ENCODE assay signal across 11 cellular contexts in the genomic region with DNA sequence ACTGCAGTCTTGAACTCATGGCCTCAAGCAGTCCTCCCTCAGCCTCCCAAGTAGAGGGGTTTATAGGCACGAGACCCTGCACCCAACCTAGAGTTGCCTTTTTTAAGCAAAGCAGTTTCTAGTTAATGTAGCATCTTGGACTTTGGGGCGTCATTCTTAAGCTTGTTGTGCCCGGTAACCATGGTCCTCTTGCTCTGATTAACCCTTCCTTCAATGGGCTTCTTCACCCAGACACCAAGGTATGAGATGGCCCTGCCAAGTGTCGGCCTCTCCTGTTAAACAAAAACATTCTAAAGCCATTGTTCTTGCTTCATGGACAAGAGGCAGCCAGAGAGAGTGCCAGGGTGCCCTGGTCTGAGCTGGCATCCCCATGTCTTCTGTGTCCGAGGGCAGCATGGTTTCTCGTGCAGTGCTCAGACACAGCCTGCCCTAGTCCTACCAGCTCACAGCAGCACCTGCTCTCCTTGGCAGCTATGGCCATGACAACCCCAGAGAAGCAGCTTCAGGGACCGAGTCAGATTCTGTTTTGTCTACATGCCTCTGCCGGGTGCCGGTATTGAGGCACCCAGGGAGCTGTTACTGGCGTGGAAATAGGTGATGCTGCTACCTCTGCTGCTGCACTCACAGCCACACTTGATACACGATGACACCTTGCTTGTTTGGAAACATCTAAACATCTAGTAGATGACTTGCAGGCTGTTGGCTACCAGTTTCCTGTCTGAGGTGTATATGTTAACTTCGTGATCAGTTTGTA. TPM values are rescaled to one million over a fixed set of nuclear protein-coding genes. Genes with fewer than 3 reads are reported as not detected.
DNase-seq lines count a peak whose midpoint lies in the region; ATAC-seq and TF ChIP-seq lines count a peak whose summit lies in the region.
"Had no signal": no experiment of that assay in that cellular context is flagged by ENCODE, and none has a peak within 500 bp of the region (broad histone marks: within the 10 kb centered on the region; RNA-seq: fewer than 3 reads in every experiment).

No MANE protein-coding gene starts in this region.

- H3K4me2 ChIP-seq in PC-3 (ENCODE audit: low read length) = peak overlapping the region; percentile 99

- no peak overlapping the region for H3K27ac ChIP-seq in PC-3 (ENCODE audit: low read length)
- H3K27ac ChIP-seq: body of pancreas had no signal

- no peaks in the 10 kb centered on the region for H3K9me2 ChIP-seq in PC-3 (replicated peaks; ENCODE audit: low read length)

- no peaks in the 10 kb centered on the region for H3K27me3 ChIP-seq in PC-3 (ENCODE audit: low read length)
- H3K27me3 ChIP-seq: body of pancreas had no signal

- peak overlapping the region; percentile 99; the same call in 1 of the 2 replicates for H3K4me3 ChIP-seq in PC-3 (ENCODE audit: low read length)
- H3K4me3 ChIP-seq: body of pancreas had no signal

- H3K4me3 Mint-ChIP-seq in stimulated activated naive CD8-positive, alpha-beta T cell treated with anti-CD3 and anti-CD28 coated beads, Interleukin-15, Interleukin-2, amounts not matched to agents 100 ng/mL and 50 ng/mL, for 24 hours = peak overlapping the region; percentile 99
- H3K4me3 Mint-ChIP-seq in effector memory CD8-positive, alpha-beta T cell = peak overlapping the region; percentile 29 to 31
- peak overlapping the region; percentile 61 for H3K4me3 Mint-ChIP-seq in type B pancreatic cell

- H4K20me1 ChIP-seq in PC-3 (ENCODE audit: low read length) = peaks cover 41% of the 10 kb centered on the region

- no peaks in the 10 kb centered on the region for H3K9me3 ChIP-seq in PC-3 (ENCODE audit: low read length)
- H3K9me3 ChIP-seq: body of pancreas had no signal

- no peaks in the 10 kb centered on the region for H3K27me3 Mint-ChIP-seq in stimulated activated naive CD8-positive, alpha-beta T cell treated with anti-CD3 and anti-CD28 coated beads, Interleukin-15, Interleukin-2, amounts not matched to agents 100 ng/mL and 50 ng/mL, for 24 hours
- H3K27me3 Mint-ChIP-seq in effector memory CD8-positive, alpha-beta T cell = no peaks in the 10 kb centered on the region
- no peaks in the 10 kb centered on the region for H3K27me3 Mint-ChIP-seq in type B pancreatic cell

- intact Hi-C loops in PC-3 (cut with micrococcal nuclease) = no loop called here

- peaks cover 41% of the 10 kb centered on the region for H3K79me2 ChIP-seq in PC-3 (ENCODE audit: low read length)

- ATAC-seq in stimulated activated naive CD8-positive, alpha-beta T cell treated with anti-CD3 and anti-CD28 coated beads, Interleukin-15, Interleukin-2, amounts not matched to agents 100 U/mL and 50 U/mL, for 24 hours = no peak
- ATAC-seq in PC-3 = no peak
- ATAC-seq in effector memory CD8-positive, alpha-beta T cell (replicated peaks) = no peak
- ATAC-seq: body of pancreas had no signal

- peak overlapping the region; percentile 74 for H3K27ac Mint-ChIP-seq in stimulated activated naive CD8-positive, alpha-beta T cell treated with anti-CD3 and anti-CD28 coated beads, Interleukin-15, Interleukin-2, amounts not matched to agents 100 ng/mL and 50 ng/mL, for 24 hours
- peak overlapping the region in 1 of 2 donors; percentile 50 for H3K27ac Mint-ChIP-seq in effector memory CD8-positive, alpha-beta T cell
- peak overlapping the region; percentile 96 for H3K27ac Mint-ChIP-seq in type B pancreatic cell

- TF ChIP-seq CTCF in PC-3 (conservative IDR thresholded peaks at IDR 0.05; ENCODE audit: low read depth, low read length) (no peak), type B pancreatic cell (conservative IDR thresholded peaks at IDR 0.05) (no peak)

- peaks cover 40% of the 10 kb centered on the region for H3K36me3 Mint-ChIP-seq in stimulated activated naive CD8-positive, alpha-beta T cell treated with anti-CD3 and anti-CD28 coated beads, Interleukin-15, Interleukin-2, amounts not matched to agents 100 ng/mL and 50 ng/mL, for 24 hours (ENCODE audit: low read depth)
- H3K36me3 Mint-ChIP-seq in effector memory CD8-positive, alpha-beta T cell (ENCODE audit: insufficient read depth) = peaks cover 60% of the 10 kb centered on the region
- H3K36me3 Mint-ChIP-seq in type B pancreatic cell = peaks cover 27% of the 10 kb centered on the region

- no peaks in the 10 kb centered on the region for H3K9me3 Mint-ChIP-seq in stimulated activated naive CD8-positive, alpha-beta T cell treated with anti-CD3 and anti-CD28 coated beads, Interleukin-15, Interleukin-2, amounts not matched to agents 100 ng/mL and 50 ng/mL, for 24 hours
- H3K9me3 Mint-ChIP-seq in effector memory CD8-positive, alpha-beta T cell = no peaks in the 10 kb centered on the region
- no peaks in the 10 kb centered on the region for H3K9me3 Mint-ChIP-seq in type B pancreatic cell

- peaks cover 38% of the 10 kb centered on the region for H3K36me3 ChIP-seq in PC-3 (ENCODE audit: low read depth, low read length)

- peaks cover 58% of the 10 kb centered on the region for H3K4me1 Mint-ChIP-seq in stimulated activated naive CD8-positive, alpha-beta T cell treated with anti-CD3 and anti-CD28 coated beads, Interleukin-15, Interleukin-2, amounts not matched to agents 100 ng/mL and 50 ng/mL, for 24 hours (ENCODE audit: low read depth)
- H3K4me1 Mint-ChIP-seq in effector memory CD8-positive, alpha-beta T cell (ENCODE audit: low read depth in 2 of 2) = peaks cover 48 to 50% of the 10 kb centered on the region in 2 donors
- H3K4me1 Mint-ChIP-seq in type B pancreatic cell (ENCODE audit: unreplicated experiment) = peaks cover 30% of the 10 kb centered on the region

- POLR2A ChIA-PET in PC-3 (lab: Charles Lee; ENCODE audit: unreplicated experiment) = no interaction called here

- CTCF ChIA-PET in PC-3 (lab: Charles Lee) = no interaction called here

- no peak overlapping the region for H2AFZ ChIP-seq in PC-3 (ENCODE audit: low read length)

- H3K4me1 ChIP-seq in PC-3 (ENCODE audit: insufficient read depth, low read length) = peaks cover 45% of the 10 kb centered on the region

- no peak overlapping the region for H3K9ac ChIP-seq in PC-3 (ENCODE audit: low read length)

- peaks cover 19% of the 10 kb centered on the region for H3F3A ChIP-seq in PC-3 (ENCODE audit: low read length, unreplicated experiment)

- DNase-seq in stimulated activated naive CD8-positive, alpha-beta T cell treated with anti-CD3 and anti-CD28 coated beads, Interleukin-15, Interleukin-2, amounts not matched to agents 100 U/mL and 50 U/mL, for 24 hours = no peak
- no peak for DNase-seq in PC-3
- DNase-seq in effector memory CD8-positive, alpha-beta T cell = no peak
- DNase-seq in type B pancreatic cell (ENCODE audit: extremely low spot score, unreplicated experiment) = no peak
- DNase-seq in EL = no peak
- no peak for DNase-seq in superior temporal gyrus (ENCODE audit: extremely low spot score)
- DNase-seq in NCI-H774 (lab: John Stamatoyannopoulos, UW) = no peak
- DNase-seq: DMS153, NCI-H187 treated with DMSO at 0.1 percent for 48 hours had no signal

- no TSS peak for BruUV-seq in PC-3 (replicated peaks; lab: Mats Ljungman, UMichigan)

RNA-seq across cellular contexts. Expression of gene RPL13, which starts 3.3 kb away (rescaled TPM):
- total RNA-seq in PC-3 (2014; rRNA removed) (3,236 and 3,323 TPM in 2 replicates), type B pancreatic cell (ENCODE audit: low replicate concordance) (2,449 and 2,557 TPM in 2 replicates)

RNA-seq across cellular contexts. Expression of gene CPNE7, which starts 11.7 kb away (rescaled TPM):
- 29.7 and 49.2 TPM in 2 replicates for total RNA-seq in PC-3 (2014; rRNA removed)
- total RNA-seq in type B pancreatic cell (ENCODE audit: low replicate concordance) = 1.6 and 6.5 TPM in 2 replicates

RNA-seq across cellular contexts. Expression of gene DPEP1, which starts 49.6 kb away (rescaled TPM):
- total RNA-seq in PC-3 (2014; rRNA removed) (0.23 TPM in 1 of 2 replicates, not detected in the other), type B pancreatic cell (ENCODE audit: low replicate concordance) (13.4 and 16.7 TPM in 2 replicates)

RNA-seq across cellular contexts. Expression of gene SPG7, which starts 55.6 kb away (rescaled TPM):
- total RNA-seq in PC-3 (2014; rRNA removed) = 94.3 and 106 TPM in 2 replicates
- 120 and 129 TPM in 2 replicates for total RNA-seq in type B pancreatic cell (ENCODE audit: low replicate concordance)

Comparison
In these comparisons a context has a peak if more than half of its experiments do, and no peak if none do; other contexts are left out.
1. H3K4me3 Mint-ChIP-seq: peak in every context shown above with its lines; median percentile 99 in stimulated activated naive CD8-positive, alpha-beta T cell treated with anti-CD3 and anti-CD28 coated beads, Interleukin-15, Interleukin-2, amounts not matched to agents 100 ng/mL and 50 ng/mL, for 24 hours; 61 in type B pancreatic cell; 30 in effector memory CD8-positive, alpha-beta T cell.
2. RNA of gene DPEP1, which starts 49.6 kb away (total RNA-seq): 13.4 to 16.7 TPM in type B pancreatic cell; 0.23 TPM in PC-3; every median in the first group is over 10 times any median in the second.